In the genomic region with DNA sequence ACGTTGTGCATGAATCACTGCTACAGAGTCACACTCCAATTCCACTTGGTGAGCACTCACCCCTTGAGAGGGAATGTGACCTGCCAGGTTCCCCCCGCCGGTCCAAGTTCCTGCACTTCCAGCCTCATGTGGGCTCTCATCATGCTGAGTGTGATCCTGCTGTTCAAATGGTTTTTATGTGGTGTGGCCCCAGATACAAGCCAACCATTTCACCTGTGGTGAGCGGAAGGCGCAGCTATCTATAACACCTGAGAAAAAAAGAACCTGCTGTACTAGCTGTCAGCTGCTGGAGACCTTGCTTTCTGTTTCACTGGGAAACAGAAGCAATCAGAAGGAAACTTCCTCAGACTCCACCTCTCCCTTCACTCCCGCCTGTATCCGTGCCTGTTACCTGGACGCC, we compare ENCODE assay signal across 12 cellular contexts.
A peak's percentile ranks its signal among the peaks of the same experiment; 100 is the strongest.
DNase-seq lines count a peak whose midpoint lies in the region; ATAC-seq, FAIRE-seq and TF ChIP-seq lines count a peak whose summit lies in the region.
"Had no signal": no experiment of that assay in that cellular context is flagged by ENCODE, and none has a peak within 500 bp of the region (broad histone marks: within the 10 kb centered on the region; RNA-seq: fewer than 3 reads in every experiment).

No MANE protein-coding gene starts in this region.

- no peak overlapping the region for H4K91ac ChIP-seq in H1 (replicated peaks; ENCODE audit: insufficient read length, low read length)

- no peak for TF ChIP-seq RAD21 in H1 (IDR thresholded peaks at IDR 0.05 in 1 of 2, conservative IDR thresholded peaks at IDR 0.05 in 1 of 2; ENCODE audit: low read depth in 2 of 2, low read length in 2 of 2)

- H3K9ac ChIP-seq in H1 (replicated peaks in 1 of 4; ENCODE audit: extremely low read depth in 1 of 4, low read depth in 3 of 4, low read length in 3 of 4), result no peak overlapping the region

- H3K9me3 Mint-ChIP-seq in T-cell, result peaks cover 0 to 5% (median 0%) of the 10 kb centered on the region in 3 donors
- H3K9me3 Mint-ChIP-seq: GM23338 had no signal

- FAIRE-seq in H1 (lab: Jason Lieb, UNC), result no peak

- H3K14ac ChIP-seq in H1 (ENCODE audit: insufficient read length), result no peak overlapping the region

- no peak overlapping the region for H3K4ac ChIP-seq in H1 (replicated peaks; ENCODE audit: insufficient read length, low read depth, low read length)

- H4K5ac ChIP-seq in H1 (ENCODE audit: insufficient read length, low read depth, low read length), result no peak overlapping the region

- CTCF ChIA-PET in T-cell (lab: Charles Lee), result interaction anchor here in 1 of 2 donors (0.7 to 2.1 kb wide), 4 partner anchors 11 to 165 kb away, joined by 3 to 6 read pairs (median 4); no protein-coding TSS in a partner anchor
- CTCF ChIA-PET in H1 (lab: Charles Lee; ENCODE audit: partially characterized antibody), result interaction anchor here (0.7 to 26.6 kb wide), 8 partner anchors 11 to 1395 kb away, joined by 3 to 706 read pairs (median 3); a partner anchor contains a TSS

- TF ChIP-seq CTCF in H1 (IDR thresholded peaks at IDR 0.05; ENCODE audit: control extremely low read depth in 1 of 3, insufficient read depth in 1 of 3, low read depth in 1 of 3, low read length in 3 of 3) (no peak), spleen (IDR thresholded peaks at IDR 0.05 in 8 of 11, conservative IDR thresholded peaks at IDR 0.05 in 3 of 11) (no peak)

- no peak overlapping the region for H2BK5ac ChIP-seq in H1 (ENCODE audit: low read depth, low read length)

- no peak overlapping the region for H3K56ac ChIP-seq in H1 (replicated peaks; ENCODE audit: insufficient read length, low read depth, low read length)

- ATAC-seq in GM21723 (IDR thresholded peaks at IDR 0.05; ENCODE audit: unreplicated experiment), result peak; percentile 42
- ATAC-seq in T-cell (replicated peaks in 1 of 4), result peak; percentile 82 to 90 (median 82)
- ATAC-seq in HG02763 (IDR thresholded peaks at IDR 0.05; ENCODE audit: unreplicated experiment), result no peak

- TF ChIP-seq POLR2A in H1 (IDR thresholded peaks at IDR 0.05; ENCODE audit: control extremely low read depth in 1 of 2, low read depth in 2 of 2, low read length in 2 of 2) (no peak), spleen (IDR thresholded peaks at IDR 0.05) (no peak)

- H4K20me1 ChIP-seq in H1 (replicated peaks in 1 of 2; ENCODE audit: control insufficient read depth in 1 of 2, insufficient read depth in 2 of 2, low read length in 2 of 2), result no peaks in the 10 kb centered on the region

- 83% methylated on average over 8 of the region's 8 CpGs; no CpG with 5 or more reads in 1 of the 2 experiments for WGBS in H1 (ENCODE audit: extremely low coverage in 1 of 2, insufficient coverage in 1 of 2, insufficient read length in 1 of 2, insufficient replicate concordance in 2 of 2, low coverage in 1 of 2, low lambda C conversion rate in 2 of 2, missing lambda C conversion rate in 1 of 2), 2 experiments
- WGBS in spleen, 5 donors, result 54 to 69% (median 64%) methylated on average over 8 of the region's 8 CpGs

- 0 out of 2 replicates have a peak overlapping the region, but pooled peaks have one; percentile 5 for H2BK20ac ChIP-seq in H1 (ENCODE audit: low read length)

- H3K79me2 ChIP-seq in H1 (ENCODE audit: control insufficient read depth in 1 of 2, insufficient read depth in 2 of 2, low read length in 2 of 2), result no peaks in the 10 kb centered on the region

- no peaks in the 10 kb centered on the region for H3K27me3 Mint-ChIP-seq in T-cell

- POLR2A ChIA-PET in T-cell (lab: Charles Lee), result interaction anchor here in 1 of 2 donors (0.7 kb wide), 1 partner anchor 35 kb away, joined by 6 read pairs; no protein-coding TSS in a partner anchor
- POLR2A ChIA-PET in H1 (lab: Charles Lee; ENCODE audit: partially characterized antibody), result interaction anchor here (1.0 to 1.6 kb wide), 2 partner anchors 10 to 68 kb away, joined by 3 to 13 read pairs; a partner anchor contains a TSS

- no peak overlapping the region; the same call in 1 of the 2 replicates for H2AFZ ChIP-seq in H1 (ENCODE audit: low read length)
- H2AFZ ChIP-seq: GM23338 had no signal

- H3K4me1 ChIP-seq in H1 (replicated peaks in 1 of 4; ENCODE audit: control insufficient read depth in 3 of 4, insufficient read depth in 4 of 4, low read length in 3 of 4), result peaks cover 0 to 5% (median 1%) of the 10 kb centered on the region in 4 experiments; a peak in 4 of 7 replicates
- peaks cover 0 to 79% (median 15%) of the 10 kb centered on the region in 6 donors for H3K4me1 ChIP-seq in spleen

- H3K36me3 ChIP-seq in H1 (ENCODE audit: control insufficient read depth in 2 of 4, insufficient read depth in 4 of 4, low read length in 3 of 4) (no peaks in the 10 kb centered on the region), spleen (no peaks in the 10 kb centered on the region)

- H3K27ac ChIP-seq in H1 (ENCODE audit: low read depth, low read length) (no peak overlapping the region), spleen (peak overlapping the region in 7 of 8 donors; percentile 27 to 84 (median 62))

- no peak for TF ChIP-seq EP300 in H1 (IDR thresholded peaks at IDR 0.05; ENCODE audit: borderline replicate concordance in 1 of 2, low read depth in 2 of 2, low read length in 2 of 2)

- peak overlapping the region; percentile 89 to 90 (median 89) for H3K4me3 Mint-ChIP-seq in T-cell
- H3K4me3 Mint-ChIP-seq: GM23338 had no signal

- H3K4me3 ChIP-seq in H1 (ENCODE audit: extremely low read depth in 1 of 4, insufficient read depth in 2 of 4, low read depth in 3 of 4, low read length in 4 of 4), result no peak overlapping the region
- peak overlapping the region in 3 of 8 donors; percentile 8 to 47 (median 13) for H3K4me3 ChIP-seq in spleen
- H3K4me3 ChIP-seq: GM23338 had no signal

- H3K27me3 ChIP-seq in H1 (replicated peaks in 1 of 4; ENCODE audit: control insufficient read depth in 3 of 4, extremely low read depth in 1 of 4, insufficient read depth in 3 of 4, low read length in 3 of 4) (no peaks in the 10 kb centered on the region), spleen (replicated peaks in 1 of 7) (no peaks in the 10 kb centered on the region)

- H3K79me1 ChIP-seq in H1 (ENCODE audit: low read depth, low read length), result no peaks in the 10 kb centered on the region

- peaks cover 6% of the 10 kb centered on the region; the same call in 1 of the 2 replicates for H3K23me2 ChIP-seq in H1 (ENCODE audit: low read depth, low read length)

- H4K8ac ChIP-seq in H1 (ENCODE audit: extremely low read depth, insufficient read depth, low read length), result no peak overlapping the region

- H3K4me1 Mint-ChIP-seq in T-cell, result peaks cover 63 to 78% (median 74%) of the 10 kb centered on the region in 3 donors

- H2BK15ac ChIP-seq in H1 (ENCODE audit: low read length), result 0 out of 2 replicates have a peak overlapping the region, but pooled peaks have one; percentile 12

- no peak overlapping the region for H2BK120ac ChIP-seq in H1 (replicated peaks; ENCODE audit: low read depth, low read length)

- H3K4me2 ChIP-seq in H1 (ENCODE audit: insufficient read depth in 1 of 2, low read depth in 2 of 2, low read length in 2 of 2), result no peak overlapping the region
- H3K4me2 ChIP-seq: GM23338 had no signal

- no peaks in the 10 kb centered on the region; a peak in 1 of 4 replicates for H3K9me3 ChIP-seq in H1 (ENCODE audit: insufficient read depth in 2 of 2, low read depth in 1 of 2, low read length in 1 of 2)
- no peaks in the 10 kb centered on the region for H3K9me3 ChIP-seq in spleen

- peak in 19 of 34 experiments; percentile 12 to 58 (median 31) for DNase-seq in T-cell
- no peak for DNase-seq in H1 (ENCODE audit: low read depth in 1 of 2, low spot score in 2 of 2)
- no peak for DNase-seq in spleen
- DNase-seq in dermis blood vessel endothelial cell, result no peak
- no peak for DNase-seq in NCI-H69 (lab: John Stamatoyannopoulos, UW)
- DNase-seq: activated CD4-positive, CD25-positive, alpha-beta regulatory T cell treated with anti-CD3 and anti-CD28 coated beads, Interleukin-2, amount 50 U/mL, for 72 hours; DMS153; KBM-7; Right ventricle myocardium superior had no signal

- 0 out of 2 replicates have a peak overlapping the region, but pooled peaks have one; percentile 34 for H3K18ac ChIP-seq in H1 (ENCODE audit: extremely low read depth, low read length)

- 0 out of 2 replicates have a peak overlapping the region, but pooled peaks have one; percentile 80 for H2BK12ac ChIP-seq in H1 (ENCODE audit: low read depth, low read length)

- H3K36me3 Mint-ChIP-seq in T-cell, result no peaks in the 10 kb centered on the region

- intact Hi-C loops in spleen (cut with DNase I; ENCODE audit: low total_unique reads), result no loop called here

- H3K27ac Mint-ChIP-seq in T-cell, result peak overlapping the region; percentile 94 to 96
- H3K27ac Mint-ChIP-seq: GM23338 had no signal

- H2AK5ac ChIP-seq in H1 (ENCODE audit: low read depth, low read length), result no peak overlapping the region

- H3K23ac ChIP-seq in H1 (ENCODE audit: insufficient read length), result no peak overlapping the region

TF ChIP-seq in H1, 55 proteins besides CTCF, POLR2A, EP300 and RAD21:
- TF ChIP-seq, protein P1, sequence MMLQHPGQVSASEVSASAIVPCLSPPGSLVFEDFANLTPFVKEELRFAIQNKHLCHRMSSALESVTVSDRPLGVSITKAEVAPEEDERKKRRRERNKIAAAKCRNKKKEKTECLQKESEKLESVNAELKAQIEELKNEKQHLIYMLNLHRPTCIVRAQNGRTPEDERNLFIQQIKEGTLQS (IDR thresholded peaks at IDR 0.05; ENCODE audit: insufficient read depth, low read depth, low read length), result no peak
- TF ChIP-seq CREB1 (IDR thresholded peaks at IDR 0.05) (no peak), JUND (IDR thresholded peaks at IDR 0.05; ENCODE audit: low read length) (no peak)

Comparison
In these comparisons a context has a peak if more than half of its experiments do, and no peak if none do; other contexts are left out.
1. DNase-seq: peak in T-cell (19 of 34); none in H1 (0 of 2), spleen (single experiment), dermis blood vessel endothelial cell (single experiment) and NCI-H69 (single experiment).